ENCODE assay signal across 12 cellular contexts in the genomic region with DNA sequence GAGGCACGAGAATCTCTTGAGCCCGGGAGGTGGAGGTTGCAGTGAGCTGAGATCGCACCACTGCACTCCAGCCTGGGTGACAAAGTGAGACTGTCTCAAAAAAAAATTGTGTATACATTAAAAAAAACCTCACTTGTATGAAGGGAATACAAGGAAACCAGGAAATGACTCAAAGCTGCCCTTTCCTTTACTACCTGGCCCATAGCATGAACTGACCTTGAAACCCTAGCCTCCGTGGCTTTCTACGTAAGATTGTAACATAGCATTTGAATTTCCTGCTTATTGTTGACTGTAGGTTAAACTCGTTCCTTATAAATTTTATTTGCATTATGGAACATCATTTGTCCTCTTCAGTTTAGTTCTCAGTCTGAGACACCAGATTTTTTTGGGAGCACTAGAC. TPM values are rescaled to one million over a fixed set of nuclear protein-coding genes. Genes with fewer than 3 reads are reported as not detected.
DNase-seq lines count a peak whose midpoint lies in the region; ATAC-seq and TF ChIP-seq lines count a peak whose summit lies in the region.
"Had no signal": no experiment of that assay in that cellular context is flagged by ENCODE, and none has a peak within 500 bp of the region (broad histone marks: within the 10 kb centered on the region; RNA-seq: fewer than 3 reads in every experiment).

No MANE protein-coding gene starts in this region.

- WGBS in heart right ventricle, 2 donors = 79 to 82% methylated on average over 6 of the region's 6 CpGs

- H3K27ac ChIP-seq in left ventricle myocardium inferior (replicated peaks) = peak overlapping the region; percentile 24
- H3K27ac ChIP-seq in heart right ventricle = peak overlapping the region in 5 of 10 donors; percentile 22 to 63 (median 30)
- no peak overlapping the region for H3K27ac ChIP-seq in right atrium auricular region

- POLR2A ChIA-PET in activated B cell treated with CpG ODN at 0.5 μM for 24 hours (lab: Charles Lee) = interaction anchor here (0.8 to 2.5 kb wide), 5 partner anchors 9 to 106 kb away, joined by 3 to 19 read pairs (median 6); a partner anchor contains a TSS

- H3K36me3 ChIP-seq in left ventricle myocardium inferior (no peaks in the 10 kb centered on the region), heart right ventricle (no peaks in the 10 kb centered on the region), right atrium auricular region (no peaks in the 10 kb centered on the region)
- H3K36me3 ChIP-seq: BE2C had no signal

- H3K4me1 Mint-ChIP-seq in activated B cell treated with CpG ODN at 0.5 μM for 24 hours = peaks cover 73% of the 10 kb centered on the region

- H3K9me3 ChIP-seq in left ventricle myocardium inferior (replicated peaks) (no peaks in the 10 kb centered on the region), heart right ventricle (no peaks in the 10 kb centered on the region), right atrium auricular region (no peaks in the 10 kb centered on the region)
- H3K9me3 ChIP-seq: BE2C had no signal

- CTCF ChIA-PET in activated B cell treated with CpG ODN at 0.5 μM for 24 hours (lab: Charles Lee) = interaction anchor here (5.3 kb wide), 1 partner anchor 16 kb away, joined by 30 read pairs; no protein-coding TSS in a partner anchor

- DNase-seq in left ventricle myocardium inferior (no peak), heart right ventricle (no peak), activated B cell treated with CpG ODN at 0.5 μM for 24 hours (no peak), kidney tubule cell (ENCODE audit: low spot score) (peak; percentile 81), NCI-H345 (lab: John Stamatoyannopoulos, UW) (no peak), head of caudate nucleus (no peak), RPMI8226 (no peak), right atrium auricular region (ENCODE audit: low spot score) (no peak)
- DNase-seq: kidney, NCI-H526 treated with DMSO at 0.1 percent for 48 hours had no signal

- intact Hi-C loops in left ventricle myocardium inferior (cut with micrococcal nuclease) (no loop called here), heart right ventricle (cut with DNase I) (loop anchor here in 1 of 10 donors (10.0 kb wide), 1 partner anchor 401 kb away; no protein-coding TSS in a partner anchor), activated B cell treated with CpG ODN at 0.5 μM for 24 hours (cut with micrococcal nuclease) (loop anchor here (10.0 kb wide), 1 partner anchor 1069 kb away; no protein-coding TSS in a partner anchor), head of caudate nucleus (cut with DNase I) (no loop called here)

- H3K4me1 ChIP-seq in left ventricle myocardium inferior (peaks cover 49% of the 10 kb centered on the region), heart right ventricle (peaks cover 0 to 44% (median 32%) of the 10 kb centered on the region in 9 donors), right atrium auricular region (peaks cover 0 to 28% of the 10 kb centered on the region in 2 donors)

- no peak overlapping the region for H3K4me3 Mint-ChIP-seq in activated B cell treated with CpG ODN at 0.5 μM for 24 hours
- H3K4me3 Mint-ChIP-seq: endodermal cell had no signal

- peak overlapping the region; percentile 96 for H3K27ac Mint-ChIP-seq in activated B cell treated with CpG ODN at 0.5 μM for 24 hours
- H3K27ac Mint-ChIP-seq: endodermal cell had no signal

- H3K4me3 ChIP-seq in left ventricle myocardium inferior (no peak overlapping the region), heart right ventricle (no peak overlapping the region), right atrium auricular region (no peak overlapping the region)

- H3K27me3 ChIP-seq in left ventricle myocardium inferior (ENCODE audit: low read depth) = no peaks in the 10 kb centered on the region
- no peaks in the 10 kb centered on the region for H3K27me3 ChIP-seq in heart right ventricle
- H3K27me3 ChIP-seq in right atrium auricular region = no peaks in the 10 kb centered on the region
- H3K27me3 ChIP-seq: BE2C had no signal

- no peaks in the 10 kb centered on the region for H3K36me3 Mint-ChIP-seq in activated B cell treated with CpG ODN at 0.5 μM for 24 hours (ENCODE audit: low read depth)

- no peak for TF ChIP-seq CTCF in left ventricle myocardium inferior (IDR thresholded peaks at IDR 0.05; ENCODE audit: borderline replicate concordance)
- no peak for TF ChIP-seq CTCF in heart right ventricle (IDR thresholded peaks at IDR 0.05)
- no peak for TF ChIP-seq CTCF in activated B cell treated with CpG ODN at 0.5 μM for 24 hours (IDR thresholded peaks at IDR 0.05)
- no peak for TF ChIP-seq CTCF in right atrium auricular region (IDR thresholded peaks at IDR 0.05)

- no peaks in the 10 kb centered on the region for H3K27me3 Mint-ChIP-seq in activated B cell treated with CpG ODN at 0.5 μM for 24 hours

- no peaks in the 10 kb centered on the region for H3K9me3 Mint-ChIP-seq in activated B cell treated with CpG ODN at 0.5 μM for 24 hours
- H3K9me3 Mint-ChIP-seq: endodermal cell had no signal

- no peak for ATAC-seq in heart right ventricle
- no peak for ATAC-seq in activated B cell treated with CpG ODN at 0.5 μM for 24 hours (ENCODE audit: low read depth)

RNA-seq across cellular contexts. Expression of a gene that starts 9.1 kb away (rescaled TPM):
- total RNA-seq in left ventricle myocardium inferior (26.7 TPM), heart right ventricle (10 to 100 TPM; 24.0 to 32.3 (median 29.9) TPM), activated B cell treated with CpG ODN at 0.5 μM for 24 hours (97.1 and 98.5 TPM in 2 replicates), right atrium auricular region (10 to 100 TPM; 24.1 to 35.6 TPM)
- 10 to 100 TPM; 16.8 to 29.5 TPM for polyA plus RNA-seq in heart right ventricle

RNA-seq across cellular contexts. Expression of a gene that starts 18.6 kb away (rescaled TPM):
- total RNA-seq in left ventricle myocardium inferior = 22.0 TPM
- total RNA-seq in heart right ventricle = 10 to 100 TPM; 11.1 to 98.8 (median 22.0) TPM
- 10 to 100 TPM; 11.6 to 19.8 TPM for polyA plus RNA-seq in heart right ventricle
- 0.75 and 0.81 TPM in 2 replicates for total RNA-seq in activated B cell treated with CpG ODN at 0.5 μM for 24 hours
- total RNA-seq in right atrium auricular region = 10 to 100 TPM; 49.9 to 70.2 TPM
